8 cellular contexts compared by ENCODE assay signal in genomic region chr1:1014896-1015681, GRCh38. TPM values are rescaled to one million over a fixed set of nuclear protein-coding genes. Genes with fewer than 3 reads are reported as not detected.
DNase-seq lines count a peak whose midpoint lies in the region; ATAC-seq and TF ChIP-seq lines count a peak whose summit lies in the region.

No MANE protein-coding gene starts in this region.

- no peaks in the 10 kb centered on the region for H3K36me3 ChIP-seq in Peyer's patch
- H3K36me3 ChIP-seq in thoracic aorta: no peaks in the 10 kb centered on the region

- H3K4me3 Mint-ChIP-seq in activated CD8-positive, alpha-beta memory T cell treated with anti-CD3 and anti-CD28 coated beads, Interleukin-2, amount 10 ng/mL, durations not matched to agents 7 days and 5 days: peak overlapping the region; percentile 99

- peaks cover 3% of the 10 kb centered on the region for H3K9me3 Mint-ChIP-seq in activated CD8-positive, alpha-beta memory T cell treated with anti-CD3 and anti-CD28 coated beads, Interleukin-2, amount 10 ng/mL, durations not matched to agents 7 days and 5 days (ENCODE audit: low read depth)

- peaks cover 2% of the 10 kb centered on the region for H3K27me3 Mint-ChIP-seq in activated CD8-positive, alpha-beta memory T cell treated with anti-CD3 and anti-CD28 coated beads, Interleukin-2, amount 10 ng/mL, durations not matched to agents 7 days and 5 days

- DNase-seq in activated CD8-positive, alpha-beta memory T cell treated with anti-CD3 and anti-CD28 coated beads, Interleukin-2, amount 10 ng/mL, durations not matched to agents 7 days and 5 days: no peak
- no peak for DNase-seq in activated CD8-positive, alpha-beta memory T cell treated with anti-CD3 and anti-CD28 coated beads, Interleukin-2, amount 50 U/mL, for 4 hours
- DNase-seq in Peyer's patch (no peak), fibroblast of mammary gland (ENCODE audit: low read depth) (no peak), thoracic aorta (ENCODE audit: low spot score) (no peak), C1 segment of cervical spinal cord (lab: John Stamatoyannopoulos, UW) (no peak), COLO829 (ENCODE audit: low spot score) (no peak), NCI-H1092 (lab: John Stamatoyannopoulos, UW) (no peak)

- peak overlapping the region; percentile 85 to 90 (median 88) for H3K27ac ChIP-seq in Peyer's patch
- no peak overlapping the region for H3K27ac ChIP-seq in thoracic aorta

- no peaks in the 10 kb centered on the region for H3K27me3 ChIP-seq in Peyer's patch
- no peaks in the 10 kb centered on the region for H3K27me3 ChIP-seq in thoracic aorta (replicated peaks; ENCODE audit: insufficient read depth)

- H3K4me1 ChIP-seq in Peyer's patch (peaks cover 0 to 16% (median 8%) of the 10 kb centered on the region in 4 donors), thoracic aorta (ENCODE audit: control insufficient read depth in 1 of 2, low read depth in 2 of 2) (peaks cover 7 to 21% of the 10 kb centered on the region in 2 donors)

- H3K27ac Mint-ChIP-seq in activated CD8-positive, alpha-beta memory T cell treated with anti-CD3 and anti-CD28 coated beads, Interleukin-2, amount 10 ng/mL, durations not matched to agents 7 days and 5 days: peak overlapping the region; percentile 95

- H3K4me1 Mint-ChIP-seq in activated CD8-positive, alpha-beta memory T cell treated with anti-CD3 and anti-CD28 coated beads, Interleukin-2, amount 10 ng/mL, durations not matched to agents 7 days and 5 days: peaks cover 36% of the 10 kb centered on the region

- TF ChIP-seq POLR2A in Peyer's patch (IDR thresholded peaks at IDR 0.05): no peak

- peaks cover 38% of the 10 kb centered on the region for H3K36me3 Mint-ChIP-seq in activated CD8-positive, alpha-beta memory T cell treated with anti-CD3 and anti-CD28 coated beads, Interleukin-2, amount 10 ng/mL, durations not matched to agents 7 days and 5 days

- no peak for ATAC-seq in activated CD8-positive, alpha-beta memory T cell treated with anti-CD3 and anti-CD28 coated beads, Interleukin-2, amount 10 ng/mL, durations not matched to agents 7 days and 5 days
- no peak for ATAC-seq in thoracic aorta (ENCODE audit: insufficient number of reproducible peaks, low FRiP score, low read depth)

- TF ChIP-seq CTCF in Peyer's patch (IDR thresholded peaks at IDR 0.05): peak in 4 of 6 experiments; percentile 7 to 28 (median 18)
- TF ChIP-seq CTCF in fibroblast of mammary gland (conservative IDR thresholded peaks at IDR 0.05; ENCODE audit: control insufficient read depth, insufficient read depth, low read depth, low read length): peak; percentile 29
- peak; percentile 10 for TF ChIP-seq CTCF in thoracic aorta (IDR thresholded peaks at IDR 0.05)

- H3K9me3 ChIP-seq in Peyer's patch: no peaks in the 10 kb centered on the region
- no peaks in the 10 kb centered on the region for H3K9me3 ChIP-seq in thoracic aorta

- CTCF ChIA-PET in activated CD8-positive, alpha-beta memory T cell treated with anti-CD3 and anti-CD28 coated beads, Interleukin-2, amount 10 ng/mL, durations not matched to agents 7 days and 5 days (lab: Charles Lee): interaction anchor here (1.4 to 4.1 kb wide), 9 partner anchors 11 to 101 kb away, joined by 3 to 33 read pairs (median 9); partner anchors contain the start of gene C1orf159

- H3K4me3 ChIP-seq in Peyer's patch (no peak overlapping the region), fibroblast of mammary gland (ENCODE audit: control insufficient read depth, low read depth, low read length) (no peak overlapping the region), thoracic aorta (no peak overlapping the region)

RNA-seq across cellular contexts. Expression of gene ISG15, which starts 1.8 kb away (rescaled TPM):
- 100 to 1,000 TPM; 432 to 986 TPM for total RNA-seq in activated CD8-positive, alpha-beta memory T cell treated with anti-CD3 and anti-CD28 coated beads, Interleukin-2, amount 10 ng/mL, durations not matched to agents 7 days and 5 days
- 10 to 100 TPM; 17.0 to 91.6 (median 40.1) TPM for total RNA-seq in Peyer's patch
- 100 to 1,000 TPM in 1 of 2 donors, 10 to 100 TPM in 1; 31.5 to 104 TPM for total RNA-seq in thoracic aorta

RNA-seq across cellular contexts. Expression of gene AGRN, which starts 4.8 kb away (rescaled TPM):
- 10 to 100 TPM; 29.3 to 32.8 TPM for total RNA-seq in activated CD8-positive, alpha-beta memory T cell treated with anti-CD3 and anti-CD28 coated beads, Interleukin-2, amount 10 ng/mL, durations not matched to agents 7 days and 5 days
- total RNA-seq in Peyer's patch (100 to 1,000 TPM in 1 of 4 donors, 10 to 100 TPM in 3; 33.0 to 103 (median 41.4) TPM), thoracic aorta (10 to 100 TPM; 36.2 to 36.7 TPM)

RNA-seq across cellular contexts. Expression of gene HES4, which starts 15.2 kb away (rescaled TPM):
- total RNA-seq in activated CD8-positive, alpha-beta memory T cell treated with anti-CD3 and anti-CD28 coated beads, Interleukin-2, amount 10 ng/mL, durations not matched to agents 7 days and 5 days: 1 to 10 TPM in 1 of 2 experiments, under 1 TPM in 1; 0.61 to 1.6 TPM
- total RNA-seq in Peyer's patch (10 to 100 TPM in 2 of 4 donors, 1 to 10 TPM in 2; 3.9 to 12.4 (median 7.7) TPM), thoracic aorta (10 to 100 TPM; 50.1 to 98.8 TPM)

RNA-seq across cellular contexts. Expression of gene PERM1, which starts 33.2 kb away (rescaled TPM):
- total RNA-seq in activated CD8-positive, alpha-beta memory T cell treated with anti-CD3 and anti-CD28 coated beads, Interleukin-2, amount 10 ng/mL, durations not matched to agents 7 days and 5 days: not detected
- total RNA-seq in Peyer's patch (under 1 TPM in 1 of 4 donors, not detected in 3; 0.35 TPM), thoracic aorta (under 1 TPM; 0.54 to 0.99 TPM)

RNA-seq across cellular contexts. Expression of gene PLEKHN1, which starts 48.8 kb away (rescaled TPM):
- 1 to 10 TPM; 3.3 to 3.9 TPM for total RNA-seq in activated CD8-positive, alpha-beta memory T cell treated with anti-CD3 and anti-CD28 coated beads, Interleukin-2, amount 10 ng/mL, durations not matched to agents 7 days and 5 days
- total RNA-seq in Peyer's patch: under 1 TPM in 3 of 4 donors, not detected in 1; 0.40 to 0.83 (median 0.47) TPM
- total RNA-seq in thoracic aorta: under 1 TPM in 1 of 2 donors, not detected in 1; 0.27 TPM

Comparison
In these comparisons a context has a peak if more than half of its experiments do, and no peak if none do; other contexts are left out.
1. H3K27ac ChIP-seq: peak in Peyer's patch (4 of 4); none in thoracic aorta (0 of 2).
2. RNA of gene ISG15, which starts 1.8 kb away (total RNA-seq): 432 to 986 TPM in activated CD8-positive, alpha-beta memory T cell treated with anti-CD3 and anti-CD28 coated beads, Interleukin-2, amount 10 ng/mL, durations not matched to agents 7 days and 5 days; 31.5 to 104 TPM in thoracic aorta and 17.0 to 91.6 TPM in Peyer's patch; every median in the first group is over 4 times any median in the second.
3. Peak in every context shown above with its lines, with median percentiles within 50 percentile points of each other: CTCF ChIP-seq.